Comparison of ENCODE assay signal across 10 cellular contexts in genomic region chr1:23930861-23931471, GRCh38. TPM values are rescaled to one million over a fixed set of nuclear protein-coding genes. Genes with fewer than 3 reads are reported as not detected.
DNase-seq lines count a peak whose midpoint lies in the region; ATAC-seq and TF ChIP-seq lines count a peak whose summit lies in the region.
"Had no signal": no experiment of that assay in that cellular context is flagged by ENCODE, and none has a peak within 500 bp of the region (broad histone marks: within the 10 kb centered on the region; RNA-seq: fewer than 3 reads in every experiment).

No MANE protein-coding gene starts in this region.

- peak in 1 of 2 donors; percentile 57 for TF ChIP-seq POLR2A in thyroid gland (IDR thresholded peaks at IDR 0.05)

- DNase-seq in GM13977 (ENCODE audit: low spot score): peak; percentile 53
- DNase-seq in amniotic stem cell (lab: John Stamatoyannopoulos, UW): peak; percentile 45
- DNase-seq in kidney epithelial cell (ENCODE audit: low read depth): peak; percentile 87
- peak; percentile 77 to 80 for DNase-seq in thyroid gland
- no peak for DNase-seq in activated CD4-positive, alpha-beta T cell treated with anti-CD3 and anti-CD28 coated beads for 1 hour
- DNase-seq in activated naive CD8-positive, alpha-beta T cell treated with anti-CD3 and anti-CD28 coated beads, Interleukin-2, amount 50 U/mL, for 24 hours: no peak
- no peak for DNase-seq in MG63
- DNase-seq in NCI-H345 (lab: John Stamatoyannopoulos, UW): no peak

- H3K4me1 Mint-ChIP-seq in activated naive CD8-positive, alpha-beta T cell treated with anti-CD3 and anti-CD28 coated beads, Interleukin-2, amount 50 U/mL, for 24 hours: peaks cover 9% of the 10 kb centered on the region
- H3K4me1 Mint-ChIP-seq: neural crest cell had no signal

- no peaks in the 10 kb centered on the region for H3K36me3 ChIP-seq in kidney epithelial cell (ENCODE audit: control insufficient read depth, insufficient read depth, low read length)
- H3K36me3 ChIP-seq in thyroid gland: no peaks in the 10 kb centered on the region
- H3K36me3 ChIP-seq in MG63: no peaks in the 10 kb centered on the region

- no peak for TF ChIP-seq CTCF in GM13977 (IDR thresholded peaks at IDR 0.05; ENCODE audit: extremely low read depth, insufficient read depth, missing control alignments)
- no peak for TF ChIP-seq CTCF in kidney epithelial cell (IDR thresholded peaks at IDR 0.05; ENCODE audit: insufficient read depth, low read length, poor library complexity, severe bottlenecking)
- TF ChIP-seq CTCF in thyroid gland (IDR thresholded peaks at IDR 0.05): no peak

- H3K4me3 ChIP-seq in kidney epithelial cell (ENCODE audit: low read depth, low read length): no peak overlapping the region
- no peak overlapping the region for H3K4me3 ChIP-seq in thyroid gland (replicated peaks in 1 of 3)
- H3K4me3 ChIP-seq in MG63: no peak overlapping the region

- in situ Hi-C loops in GM13977 (cut with MboI; ENCODE audit: low pct_unique_long_range_greater_than_20kb, low sequenced_read_pairs, unreplicated experiment): no loop called here

- ATAC-seq in activated naive CD8-positive, alpha-beta T cell treated with anti-CD3 and anti-CD28 coated beads, Interleukin-2, amount 50 U/mL, for 24 hours: no peak

- no peaks in the 10 kb centered on the region for H3K36me3 Mint-ChIP-seq in activated naive CD8-positive, alpha-beta T cell treated with anti-CD3 and anti-CD28 coated beads, Interleukin-2, amount 50 U/mL, for 24 hours (ENCODE audit: low read depth)

- intact Hi-C loops in thyroid gland (cut with DNase I): no loop called here

- H3K9me3 ChIP-seq in thyroid gland: no peaks in the 10 kb centered on the region
- no peaks in the 10 kb centered on the region for H3K9me3 ChIP-seq in MG63

- 19 to 26% methylated on average over 11 of the region's 11 CpGs for WGBS in thyroid gland, 2 donors

- H3K9me3 Mint-ChIP-seq in activated naive CD8-positive, alpha-beta T cell treated with anti-CD3 and anti-CD28 coated beads, Interleukin-2, amount 50 U/mL, for 24 hours: no peaks in the 10 kb centered on the region
- H3K9me3 Mint-ChIP-seq: activated T-helper 1 cell treated with anti-CD3 and anti-CD28 coated beads, Interleukin-12 subunit alpha, Interleukin-12 subunit beta, Interleukin-2, Interleukin-4 antibody, amounts not matched to agents 30 ng/mL and 10 ng/mL and 1 ng/mL, durations not matched to agents 14 hours and 24 hours and 36 hours; neural crest cell had no signal

- H3K27me3 ChIP-seq in kidney epithelial cell (ENCODE audit: control insufficient read depth, insufficient read depth, low read length) (no peaks in the 10 kb centered on the region), thyroid gland (no peaks in the 10 kb centered on the region), MG63 (no peaks in the 10 kb centered on the region)

- peak overlapping the region; percentile 93 to 98 (median 94) for H3K27ac ChIP-seq in thyroid gland

- no peaks in the 10 kb centered on the region for H3K27me3 Mint-ChIP-seq in activated naive CD8-positive, alpha-beta T cell treated with anti-CD3 and anti-CD28 coated beads, Interleukin-2, amount 50 U/mL, for 24 hours

- H3K27ac Mint-ChIP-seq in activated naive CD8-positive, alpha-beta T cell treated with anti-CD3 and anti-CD28 coated beads, Interleukin-2, amount 50 U/mL, for 24 hours: no peak overlapping the region
- H3K27ac Mint-ChIP-seq: activated T-helper 1 cell treated with anti-CD3 and anti-CD28 coated beads, Interleukin-12 subunit alpha, Interleukin-12 subunit beta, Interleukin-2, Interleukin-4 antibody, amounts not matched to agents 30 ng/mL and 10 ng/mL and 1 ng/mL, durations not matched to agents 14 hours and 24 hours and 36 hours had no signal

- peaks cover 4 to 34% of the 10 kb centered on the region in 2 donors for H3K4me1 ChIP-seq in thyroid gland

- H3K4me3 Mint-ChIP-seq in activated naive CD8-positive, alpha-beta T cell treated with anti-CD3 and anti-CD28 coated beads, Interleukin-2, amount 50 U/mL, for 24 hours: no peak overlapping the region
- H3K4me3 Mint-ChIP-seq: activated T-helper 1 cell treated with anti-CD3 and anti-CD28 coated beads, Interleukin-12 subunit alpha, Interleukin-12 subunit beta, Interleukin-2, Interleukin-4 antibody, amounts not matched to agents 30 ng/mL and 10 ng/mL and 1 ng/mL, durations not matched to agents 14 hours and 24 hours and 36 hours; neural crest cell had no signal

RNA-seq across cellular contexts. Expression of gene CNR2, which starts 17.8 kb away (rescaled TPM):
- total RNA-seq in kidney epithelial cell (not detected in 2 replicates), thyroid gland (under 1 TPM; 0.11 to 0.54 (median 0.31) TPM)
- not detected in 2 replicates for total RNA-seq in MG63 (2014; rRNA removed; shearing (Covaris generic); ENCODE audit: low replicate concordance)
- total RNA-seq: activated T-helper 1 cell treated with anti-CD3 and anti-CD28 coated beads, Interleukin-12 subunit alpha, Interleukin-12 subunit beta, Interleukin-2, Interleukin-4 antibody, amounts not matched to agents 30 ng/mL and 10 ng/mL and 1 ng/mL, durations not matched to agents 14 hours and 24 hours and 36 hours; neural crest cell had no signal

RNA-seq across cellular contexts. Expression of gene PNRC2, which starts 28.7 kb away (rescaled TPM):
- total RNA-seq in kidney epithelial cell: 95.9 and 102 TPM in 2 replicates
- 100 to 1,000 TPM; 147 to 211 (median 186) TPM for total RNA-seq in thyroid gland
- total RNA-seq in MG63 (2014; rRNA removed; shearing (Covaris generic); ENCODE audit: low replicate concordance): 36.5 and 47.0 TPM in 2 replicates

RNA-seq across cellular contexts. Expression of gene SRSF10, which starts 49.2 kb away (rescaled TPM):
- total RNA-seq in kidney epithelial cell: 74.3 and 83.7 TPM in 2 replicates
- 100 to 1,000 TPM; 158 to 193 (median 172) TPM for total RNA-seq in thyroid gland
- total RNA-seq in MG63 (2014; rRNA removed; shearing (Covaris generic); ENCODE audit: low replicate concordance): 40.0 and 46.4 TPM in 2 replicates

Comparison
In these comparisons a context has a peak if more than half of its experiments do, and no peak if none do; other contexts are left out.
1. DNase-seq: peak in GM13977 (single experiment), amniotic stem cell (single experiment), kidney epithelial cell (single experiment) and thyroid gland (2 of 2); none in activated CD4-positive, alpha-beta T cell treated with anti-CD3 and anti-CD28 coated beads for 1 hour (single experiment), activated naive CD8-positive, alpha-beta T cell treated with anti-CD3 and anti-CD28 coated beads, Interleukin-2, amount 50 U/mL, for 24 hours (single experiment), MG63 (single experiment) and NCI-H345 (single experiment).